Comparison of ENCODE assay signal across 8 cellular contexts in the genomic region with DNA sequence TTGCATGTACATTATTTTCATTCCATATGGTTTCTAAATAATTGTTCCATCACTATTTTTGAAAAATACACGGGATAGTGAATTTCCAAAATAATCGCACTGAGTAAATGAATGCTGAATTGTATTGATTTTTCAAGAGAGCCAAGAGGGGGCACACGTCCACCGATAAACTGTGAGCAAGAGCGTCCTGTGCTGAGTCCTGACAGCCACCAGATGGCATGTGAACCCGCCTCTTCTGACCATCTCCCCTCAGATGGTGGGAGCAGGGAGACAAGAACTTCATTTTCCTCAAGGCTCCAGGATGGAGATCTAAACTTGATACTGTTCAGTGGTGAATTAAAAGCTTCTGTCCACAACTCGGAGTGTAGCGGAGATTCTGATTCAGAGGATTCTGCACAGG. TPM values are rescaled to one million over a fixed set of nuclear protein-coding genes. Genes with fewer than 3 reads are reported as not detected.
DNase-seq lines count a peak whose midpoint lies in the region; ATAC-seq, FAIRE-seq and TF ChIP-seq lines count a peak whose summit lies in the region.

No MANE protein-coding gene starts in this region.

- WGBS in A549 (ENCODE audit: missing lambda C conversion rate) = 16% methylated on average over 8 of the region's 8 CpGs

- DNase-seq in A549 (ENCODE audit: low read depth in 1 of 2, low spot score in 1 of 2) (peak; percentile 22 to 79), LoVo (ENCODE audit: low spot score) (peak; percentile 16), T-cell (peak in 13 of 34 experiments; percentile 2 to 14 (median 4)), fibroblast of pulmonary artery (ENCODE audit: low read depth) (peak; percentile 7), type B pancreatic cell (ENCODE audit: extremely low spot score, unreplicated experiment) (no peak), cerebellum (ENCODE audit: low spot score) (no peak)

- H3K27me3 Mint-ChIP-seq in T-cell (peaks cover 6 to 34% of the 10 kb centered on the region in 2 donors), type B pancreatic cell (no peaks in the 10 kb centered on the region)

- CTCF ChIA-PET in A549 (lab: Yijun Ruan, JAX) = no interaction called here
- CTCF ChIA-PET in T-cell (lab: Charles Lee) = no interaction called here

- H3K9me3 ChIP-seq in A549 = peaks cover 17% of the 10 kb centered on the region

- peak; percentile 61 for TF ChIP-seq CTCF in A549 (IDR thresholded peaks at IDR 0.05)
- TF ChIP-seq CTCF in GM12872 (IDR thresholded peaks at IDR 0.05; ENCODE audit: insufficient read depth, low read depth, low read length) = peak; percentile 62
- peak; percentile 2 for TF ChIP-seq CTCF in fibroblast of pulmonary artery (IDR thresholded peaks at IDR 0.05; ENCODE audit: low read length, missing control alignments)
- TF ChIP-seq CTCF in type B pancreatic cell (conservative IDR thresholded peaks at IDR 0.05) = peak; percentile 68

- H3K4me3 ChIP-seq in A549 = no peak overlapping the region
- H3K4me3 ChIP-seq in fibroblast of pulmonary artery (replicated peaks; ENCODE audit: low read depth, low read length) = no peak overlapping the region

- H3K4me1 Mint-ChIP-seq in T-cell (peaks cover 0 to 8% (median 0%) of the 10 kb centered on the region in 3 donors), type B pancreatic cell (ENCODE audit: unreplicated experiment) (no peaks in the 10 kb centered on the region)

- no peak overlapping the region for H3K4me2 ChIP-seq in A549

- TF ChIP-seq EP300 in A549 (IDR thresholded peaks at IDR 0.05) = no peak

- FAIRE-seq in A549 (lab: Jason Lieb, UNC) = no peak

- H3K9me3 Mint-ChIP-seq in T-cell = peaks cover 12 to 32% (median 19%) of the 10 kb centered on the region in 3 donors
- peaks cover 18% of the 10 kb centered on the region for H3K9me3 Mint-ChIP-seq in type B pancreatic cell

- H3K27ac Mint-ChIP-seq in T-cell = no peak overlapping the region
- no peak overlapping the region for H3K27ac Mint-ChIP-seq in type B pancreatic cell

- no peaks in the 10 kb centered on the region for H3K4me1 ChIP-seq in A549

- H3K36me3 Mint-ChIP-seq in T-cell (no peaks in the 10 kb centered on the region), type B pancreatic cell (no peaks in the 10 kb centered on the region)

- peak; percentile 62 to 74 for TF ChIP-seq RAD21 in A549 (conservative IDR thresholded peaks at IDR 0.05 in 1 of 2, IDR thresholded peaks at IDR 0.05 in 1 of 2)

- POLR2A ChIA-PET in A549 (lab: Yijun Ruan, JAX) (no interaction called here), T-cell (lab: Charles Lee) (no interaction called here)

- TF ChIP-seq POLR2A in A549 (IDR thresholded peaks at IDR 0.05; ENCODE audit: low read length) = no peak

- no peak overlapping the region for H3K4me3 Mint-ChIP-seq in T-cell
- H3K4me3 Mint-ChIP-seq in type B pancreatic cell = no peak overlapping the region

- H3K27ac ChIP-seq in A549 = no peak overlapping the region

- peak; percentile 82 to 92; a peak in 5 of 6 replicates for ATAC-seq in A549
- ATAC-seq in T-cell (replicated peaks in 1 of 4) = peak; percentile 43 to 59 (median 52)
- ATAC-seq in GM21423 (IDR thresholded peaks at IDR 0.05; ENCODE audit: unreplicated experiment) = no peak

TF ChIP-seq in A549, 52 proteins besides CTCF, POLR2A, EP300 and RAD21:
- TF ChIP-seq MYC (IDR thresholded peaks at IDR 0.05; ENCODE audit: borderline replicate concordance, low read length) = no peak
- peak; percentile 57 for TF ChIP-seq SMC3 (IDR thresholded peaks at IDR 0.05)
- TF ChIP-seq, protein P1, sequence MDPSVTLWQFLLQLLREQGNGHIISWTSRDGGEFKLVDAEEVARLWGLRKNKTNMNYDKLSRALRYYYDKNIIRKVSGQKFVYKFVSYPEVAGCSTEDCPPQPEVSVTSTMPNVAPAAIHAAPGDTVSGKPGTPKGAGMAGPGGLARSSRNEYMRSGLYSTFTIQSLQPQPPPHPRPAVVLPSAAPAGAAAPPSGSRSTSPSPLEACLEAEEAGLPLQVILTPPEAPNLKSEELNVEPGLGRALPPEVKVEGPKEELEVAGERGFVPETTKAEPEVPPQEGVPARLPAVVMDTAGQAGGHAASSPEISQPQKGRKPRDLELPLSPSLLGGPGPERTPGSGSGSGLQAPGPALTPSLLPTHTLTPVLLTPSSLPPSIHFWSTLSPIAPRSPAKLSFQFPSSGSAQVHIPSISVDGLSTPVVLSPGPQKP (IDR thresholded peaks at IDR 0.05; ENCODE audit: low read depth, low read length) = no peak
- no peak for TF ChIP-seq HOXB13 (CRISPR knock-in tag; IDR thresholded peaks at IDR 0.05; ENCODE audit: low read depth)
- TF ChIP-seq, protein P2, sequence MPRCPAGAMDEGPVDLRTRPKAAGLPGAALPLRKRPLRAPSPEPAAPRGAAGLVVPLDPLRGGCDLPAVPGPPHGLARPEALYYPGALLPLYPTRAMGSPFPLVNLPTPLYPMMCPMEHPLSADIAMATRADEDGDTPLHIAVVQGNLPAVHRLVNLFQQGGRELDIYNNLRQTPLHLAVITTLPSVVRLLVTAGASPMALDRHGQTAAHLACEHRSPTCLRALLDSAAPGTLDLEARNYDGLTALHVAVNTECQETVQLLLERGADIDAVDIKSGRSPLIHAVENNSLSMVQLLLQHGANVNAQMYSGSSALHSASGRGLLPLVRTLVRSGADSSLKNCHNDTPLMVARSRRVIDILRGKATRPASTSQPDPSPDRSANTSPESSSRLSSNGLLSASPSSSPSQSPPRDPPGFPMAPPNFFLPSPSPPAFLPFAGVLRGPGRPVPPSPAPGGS (IDR thresholded peaks at IDR 0.05) = no peak

RNA-seq across cellular contexts. Expression of a gene that starts 30.6 kb away (rescaled TPM):
- polyA plus RNA-seq in A549 (2011; rRNA removed) (0.05 and 0.06 TPM in 2 replicates), A549 (2017; fragmentation: RNase III; extraction: RNeasy Plus Mini Kit Qiagen cat#74134 plus additional on column Dnase treatment) (0.12 to 0.13 TPM (median 0.13 TPM) in 3 replicates)
- polyA plus RNA-seq in A549 (2012; cell fraction: cytosol; rRNA removed) = 0.08 and 0.25 TPM in 2 replicates
- polyA plus RNA-seq in A549 (2012; cell fraction: nucleus; rRNA removed) = 1.3 and 1.6 TPM in 2 replicates
- polyA minus RNA-seq in A549 (2011; rRNA and poly(A)+ RNA removed) = not detected in 2 replicates
- total RNA-seq in T-cell (10 to 100 TPM in 3 of 5 donors, 1 to 10 TPM in 2; 2.0 to 39.8 (median 15.9) TPM), type B pancreatic cell (ENCODE audit: low replicate concordance) (0.14 TPM in 1 of 2 replicates, not detected in the other), cerebellum (0.27 TPM)

Comparison
In these comparisons a context has a peak if more than half of its experiments do, and no peak if none do; other contexts are left out.
1. DNase-seq: peak in A549 (2 of 2), LoVo (single experiment) and fibroblast of pulmonary artery (single experiment); none in type B pancreatic cell (single experiment) and cerebellum (single experiment).
2. CTCF ChIP-seq: peak in every context shown above with its lines; median percentile 68 in type B pancreatic cell; 62 in GM12872; 61 in A549; 2 in fibroblast of pulmonary artery.